16 cellular contexts compared by ENCODE assay signal in genomic region chr16:3513892-3514600, GRCh38. TPM values are rescaled to one million over a fixed set of nuclear protein-coding genes. Genes with fewer than 3 reads are reported as not detected.
DNase-seq lines count a peak whose midpoint lies in the region; ATAC-seq and TF ChIP-seq lines count a peak whose summit lies in the region.
"Had no signal": no experiment of that assay in that cellular context is flagged by ENCODE, and none has a peak within 500 bp of the region (broad histone marks: within the 10 kb centered on the region; RNA-seq: fewer than 3 reads in every experiment).

No MANE protein-coding gene starts in this region.

- no peaks in the 10 kb centered on the region for H3K79me1 ChIP-seq in mesendoderm (ENCODE audit: low read length)

- H3K27me3 Mint-ChIP-seq in activated naive CD8-positive, alpha-beta T cell treated with anti-CD3 and anti-CD28 coated beads, Interleukin-2, amount 10 ng/mL, durations not matched to agents 7 days and 5 days, result no peaks in the 10 kb centered on the region
- H3K27me3 Mint-ChIP-seq in nephron progenitor cell (ENCODE audit: low read depth, poor library complexity), result peaks cover 3% of the 10 kb centered on the region
- H3K27me3 Mint-ChIP-seq: brain had no signal

- peak; percentile 70 for ATAC-seq in GM21786 (IDR thresholded peaks at IDR 0.05; ENCODE audit: unreplicated experiment)
- no peak for ATAC-seq in activated naive CD8-positive, alpha-beta T cell treated with anti-CD3 and anti-CD28 coated beads, Interleukin-2, amount 10 ng/mL, durations not matched to agents 7 days and 5 days (ENCODE audit: low read depth)
- ATAC-seq: heart right ventricle, Right ventricle myocardium inferior had no signal

- no CpG with 5 or more reads among the region's 7 CpGs for WGBS in mesendoderm (ENCODE audit: extremely low coverage, insufficient coverage, low lambda C conversion rate)

- no peak overlapping the region for H3K27ac ChIP-seq in mesendoderm (ENCODE audit: low read depth, low read length)
- H3K27ac ChIP-seq: heart right ventricle had no signal

- no peak for TF ChIP-seq CTCF in nephron progenitor cell (IDR thresholded peaks at IDR 0.05)

- H3K4me1 Mint-ChIP-seq in activated naive CD8-positive, alpha-beta T cell treated with anti-CD3 and anti-CD28 coated beads, Interleukin-2, amount 10 ng/mL, durations not matched to agents 7 days and 5 days, result peaks cover 21% of the 10 kb centered on the region
- H3K4me1 Mint-ChIP-seq in nephron progenitor cell, result peaks cover 12% of the 10 kb centered on the region
- H3K4me1 Mint-ChIP-seq: brain had no signal

- H3K4me1 ChIP-seq in mesendoderm (ENCODE audit: control insufficient read depth, low read depth, low read length), result no peaks in the 10 kb centered on the region
- H3K4me1 ChIP-seq: heart right ventricle had no signal

- H2BK15ac ChIP-seq in mesendoderm (replicated peaks; ENCODE audit: low read depth), result no peak overlapping the region

- POLR2A ChIA-PET in activated naive CD8-positive, alpha-beta T cell treated with anti-CD3 and anti-CD28 coated beads, Interleukin-2, amount 10 ng/mL, durations not matched to agents 7 days and 5 days (lab: Charles Lee), result interaction anchor here (0.6 to 1.1 kb wide), 2 partner anchors 23 to 63 kb away, joined by 3 read pairs; no protein-coding TSS in a partner anchor

- DNase-seq in activated CD8-positive, alpha-beta memory T cell treated with anti-CD3 and anti-CD28 coated beads, Interleukin-2, amount 50 U/mL, for 48 hours, result peak; percentile 42
- DNase-seq in activated CD8-positive, alpha-beta memory T cell treated with anti-CD3 and anti-CD28 coated beads for 24 hours, result no peak
- no peak for DNase-seq in activated naive CD8-positive, alpha-beta T cell treated with anti-CD3 and anti-CD28 coated beads, Interleukin-2, amount 10 ng/mL, durations not matched to agents 7 days and 5 days
- no peak for DNase-seq in nephron progenitor cell
- DNase-seq in midbrain (lab: John Stamatoyannopoulos, UW), result no peak
- no peak for DNase-seq in cerebellar nuclear complex (lab: John Stamatoyannopoulos, UW)
- no peak for DNase-seq in mesendoderm
- DNase-seq: heart right ventricle; nucleus accumbens; stimulated activated CD4-positive, alpha-beta T cell treated with anti-CD3 and anti-CD28 coated beads, Interleukin-2, amount 100 ng/mL, for 24 hours had no signal

- H3K36me3 ChIP-seq in mesendoderm (ENCODE audit: control insufficient read depth, insufficient read depth, low read length), result no peaks in the 10 kb centered on the region

- no peak overlapping the region for H3K23ac ChIP-seq in mesendoderm (ENCODE audit: low read length)

- H2BK5ac ChIP-seq in mesendoderm (ENCODE audit: low read length), result no peak overlapping the region

- H3K27me3 ChIP-seq in mesendoderm (ENCODE audit: insufficient read depth, low read length, poor library complexity), result no peaks in the 10 kb centered on the region
- H3K27me3 ChIP-seq: heart right ventricle had no signal

- H3K9me3 Mint-ChIP-seq in activated naive CD8-positive, alpha-beta T cell treated with anti-CD3 and anti-CD28 coated beads, Interleukin-2, amount 10 ng/mL, durations not matched to agents 7 days and 5 days, result no peaks in the 10 kb centered on the region
- H3K9me3 Mint-ChIP-seq in nephron progenitor cell, result no peaks in the 10 kb centered on the region
- H3K9me3 Mint-ChIP-seq: brain had no signal

- no peak overlapping the region for H3K4me2 ChIP-seq in mesendoderm (ENCODE audit: low read length)

- H3K4ac ChIP-seq in mesendoderm (ENCODE audit: low read depth, low read length), result no peak overlapping the region

- H3K18ac ChIP-seq in mesendoderm (ENCODE audit: low read length), result no peak overlapping the region

- peak overlapping the region; percentile 43 for H3K27ac Mint-ChIP-seq in activated naive CD8-positive, alpha-beta T cell treated with anti-CD3 and anti-CD28 coated beads, Interleukin-2, amount 10 ng/mL, durations not matched to agents 7 days and 5 days
- peak overlapping the region; percentile 15 for H3K27ac Mint-ChIP-seq in nephron progenitor cell
- H3K27ac Mint-ChIP-seq: brain had no signal

- H3K9ac ChIP-seq in mesendoderm (ENCODE audit: low read length), result no peak overlapping the region

- no peak overlapping the region for H3K4me3 Mint-ChIP-seq in activated naive CD8-positive, alpha-beta T cell treated with anti-CD3 and anti-CD28 coated beads, Interleukin-2, amount 10 ng/mL, durations not matched to agents 7 days and 5 days
- H3K4me3 Mint-ChIP-seq in nephron progenitor cell, result no peak overlapping the region
- H3K4me3 Mint-ChIP-seq: brain had no signal

- H4K5ac ChIP-seq in mesendoderm (ENCODE audit: low read length), result no peak overlapping the region

- no peak overlapping the region for H3K56ac ChIP-seq in mesendoderm (ENCODE audit: low read length)

- H2AK5ac ChIP-seq in mesendoderm (ENCODE audit: low read length), result no peak overlapping the region

- H4K8ac ChIP-seq in mesendoderm (ENCODE audit: low read depth, low read length), result no peak overlapping the region

- H2BK120ac ChIP-seq in mesendoderm (ENCODE audit: low read depth, low read length), result no peak overlapping the region

- peaks cover 18% of the 10 kb centered on the region for H3K36me3 Mint-ChIP-seq in activated naive CD8-positive, alpha-beta T cell treated with anti-CD3 and anti-CD28 coated beads, Interleukin-2, amount 10 ng/mL, durations not matched to agents 7 days and 5 days
- peaks cover 74% of the 10 kb centered on the region for H3K36me3 Mint-ChIP-seq in nephron progenitor cell (ENCODE audit: low read depth)

- no peak overlapping the region for H3K4me3 ChIP-seq in mesendoderm (ENCODE audit: low read length)
- H3K4me3 ChIP-seq: heart right ventricle had no signal

- no peaks in the 10 kb centered on the region for H3K79me2 ChIP-seq in mesendoderm (ENCODE audit: control insufficient read depth, insufficient read depth, low read length)

RNA-seq across cellular contexts. Expression of gene CLUAP1, which starts 13.2 kb away (rescaled TPM):
- 10 to 100 TPM; 22.9 to 26.8 TPM for total RNA-seq in activated naive CD8-positive, alpha-beta T cell treated with anti-CD3 and anti-CD28 coated beads, Interleukin-2, amount 10 ng/mL, durations not matched to agents 7 days and 5 days
- 5.8 TPM for polyA plus RNA-seq in mesendoderm (2013, experiment 1 of 2)
- polyA plus RNA-seq in mesendoderm (2013, experiment 2 of 2), result 5.9 TPM

RNA-seq across cellular contexts. Expression of gene C16orf90, which starts 18.8 kb away (rescaled TPM):
- total RNA-seq in activated naive CD8-positive, alpha-beta T cell treated with anti-CD3 and anti-CD28 coated beads, Interleukin-2, amount 10 ng/mL, durations not matched to agents 7 days and 5 days, result not detected
- polyA plus RNA-seq in mesendoderm (2013, experiment 1 of 2), result not detected
- polyA plus RNA-seq in mesendoderm (2013, experiment 2 of 2), result not detected
- total RNA-seq: G401; heart right ventricle; Right ventricle myocardium inferior; T-helper 2 cell treated with Interferon-gamma antibody and Interleukin-4, amounts not matched to agents 100 ng/mL and 5 ng/mL, for 36 hours; temporal lobe had no signal
- polyA plus RNA-seq: heart right ventricle had no signal
